26 cellular contexts compared by ENCODE assay signal in the genomic region with DNA sequence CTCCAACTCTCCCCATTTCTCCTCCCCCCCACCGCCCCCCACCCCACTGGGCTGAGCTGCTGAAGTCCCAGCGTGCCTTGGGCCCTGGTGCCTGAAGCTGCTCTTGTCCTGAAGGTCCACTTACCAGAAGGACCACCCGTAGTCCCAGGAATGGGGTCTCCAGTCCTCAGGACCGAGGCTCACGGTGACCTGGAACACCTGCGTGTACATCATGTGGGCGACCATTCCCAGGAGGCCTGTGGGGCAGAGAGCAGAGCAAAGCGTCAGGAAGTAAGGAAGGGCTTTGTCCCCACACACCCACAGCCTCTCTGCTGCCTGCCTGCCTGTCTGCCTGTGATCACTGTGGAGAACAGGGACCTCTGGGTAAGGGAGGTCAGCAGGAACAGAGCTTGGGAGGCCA.
DNase-seq lines count a peak whose midpoint lies in the region; ATAC-seq, FAIRE-seq and TF ChIP-seq lines count a peak whose summit lies in the region.
"Had no signal": no experiment of that assay in that cellular context is flagged by ENCODE, and none has a peak within 500 bp of the region (broad histone marks: within the 10 kb centered on the region; RNA-seq: fewer than 3 reads in every experiment).

No MANE protein-coding gene starts in this region.

- no peak overlapping the region for H3T11ph ChIP-seq in H9 (ENCODE audit: low read length)

- intact Hi-C loops in posterior vena cava (cut with DNase I) (no loop called here), right lobe of liver (cut with DNase I) (no loop called here)

- H2AFZ ChIP-seq in H9 (ENCODE audit: low read length): no peak overlapping the region
- no peak overlapping the region for H2AFZ ChIP-seq in H1 (ENCODE audit: low read length)

- no peak overlapping the region for H3K4me3 Mint-ChIP-seq in H9
- H3K4me3 Mint-ChIP-seq: B cell; CD4-positive, alpha-beta T cell had no signal

- H3K56ac ChIP-seq in H9 (ENCODE audit: insufficient read length, low read depth, low read length) (no peak overlapping the region), H1 (replicated peaks; ENCODE audit: insufficient read length, low read depth, low read length) (no peak overlapping the region)

- TF ChIP-seq CTCF in H9 (conservative IDR thresholded peaks at IDR 0.05): no peak
- TF ChIP-seq CTCF in H1 (IDR thresholded peaks at IDR 0.05; ENCODE audit: control extremely low read depth in 1 of 3, insufficient read depth in 1 of 3, low read depth in 1 of 3, low read length in 3 of 3): no peak
- TF ChIP-seq CTCF in right lobe of liver (IDR thresholded peaks at IDR 0.05): no peak

- 0 out of 2 replicates have a peak, but pooled peaks cover 6% of the 10 kb centered on the region for H3K27me3 ChIP-seq in BLaER1
- no peaks in the 10 kb centered on the region for H3K27me3 ChIP-seq in H9 (ENCODE audit: insufficient read depth, low read length)
- no peaks in the 10 kb centered on the region for H3K27me3 ChIP-seq in H1 (replicated peaks in 1 of 4; ENCODE audit: control insufficient read depth in 3 of 4, extremely low read depth in 1 of 4, insufficient read depth in 3 of 4, low read length in 3 of 4)
- H3K27me3 ChIP-seq in right lobe of liver: no peaks in the 10 kb centered on the region

- ATAC-seq in right lobe of liver (no peak), HG02870 (IDR thresholded peaks at IDR 0.05; ENCODE audit: unreplicated experiment) (no peak)
- ATAC-seq: A549, HepG2, K562, Right ventricle myocardium inferior had no signal

- H3K23ac ChIP-seq in H9 (ENCODE audit: insufficient read length, low read depth, low read length) (no peak overlapping the region), H1 (ENCODE audit: insufficient read length) (no peak overlapping the region)

- H3K27ac Mint-ChIP-seq in H9: no peak overlapping the region
- H3K27ac Mint-ChIP-seq: B cell; CD4-positive, alpha-beta T cell had no signal

- TF ChIP-seq POLR2A in H1 (IDR thresholded peaks at IDR 0.05; ENCODE audit: control extremely low read depth in 1 of 2, low read depth in 2 of 2, low read length in 2 of 2): no peak
- no peak for TF ChIP-seq POLR2A in right lobe of liver (IDR thresholded peaks at IDR 0.05)

- H4K8ac ChIP-seq in H9 (replicated peaks; ENCODE audit: insufficient read length, low read depth, low read length): no peak overlapping the region
- H4K8ac ChIP-seq in H1 (ENCODE audit: extremely low read depth, insufficient read depth, low read length): no peak overlapping the region

- peaks cover 5% of the 10 kb centered on the region; the same call in 1 of the 2 replicates for H4K20me1 ChIP-seq in BLaER1
- no peaks in the 10 kb centered on the region for H4K20me1 ChIP-seq in H9 (ENCODE audit: control insufficient read depth, insufficient read depth, insufficient read length)
- H4K20me1 ChIP-seq in H1 (replicated peaks in 1 of 2; ENCODE audit: control insufficient read depth in 1 of 2, insufficient read depth in 2 of 2, low read length in 2 of 2): no peaks in the 10 kb centered on the region

- H4K5ac ChIP-seq in H9 (ENCODE audit: insufficient read length, low read depth, low read length) (no peak overlapping the region), H1 (ENCODE audit: insufficient read length, low read depth, low read length) (no peak overlapping the region)

- no CpG with 5 or more reads among the region's 8 CpGs for whole genome bisulfite sequencing in H9 (ENCODE audit: extremely low coverage, insufficient read length, low lambda C conversion rate)
- WGBS in H1 (ENCODE audit: extremely low coverage in 1 of 2, insufficient coverage in 1 of 2, insufficient read length in 1 of 2, insufficient replicate concordance in 2 of 2, low coverage in 1 of 2, low lambda C conversion rate in 2 of 2, missing lambda C conversion rate in 1 of 2), 2 experiments: 79% methylated on average over 6 of the region's 8 CpGs; no CpG with 5 or more reads in 1 of the 2 experiments
- WGBS in right lobe of liver (ENCODE audit: insufficient coverage, low coverage, low lambda C conversion rate, missing lambda C conversion rate): 82% methylated on average over 2 of the region's 8 CpGs

- H3K4me1 ChIP-seq in BLaER1 (peaks cover 49% of the 10 kb centered on the region), H9 (ENCODE audit: insufficient read depth, low read length) (no peaks in the 10 kb centered on the region; the same call in 1 of the 2 replicates), H1 (replicated peaks in 1 of 4; ENCODE audit: control insufficient read depth in 3 of 4, insufficient read depth in 4 of 4, low read length in 3 of 4) (peaks cover 0 to 3% (median 1%) of the 10 kb centered on the region in 4 experiments; a peak in 3 of 7 replicates), right lobe of liver (no peaks in the 10 kb centered on the region)
- H3K4me1 ChIP-seq: A549, HAP-1, SJSA1 had no signal

- no peak overlapping the region for H3K4ac ChIP-seq in H9 (ENCODE audit: low read depth, low read length)
- H3K4ac ChIP-seq in H1 (replicated peaks; ENCODE audit: insufficient read length, low read depth, low read length): no peak overlapping the region

- H3K14ac ChIP-seq in H9 (ENCODE audit: insufficient read depth, low read length) (no peak overlapping the region; the same call in 1 of the 2 replicates), H1 (ENCODE audit: insufficient read length) (no peak overlapping the region)

- CTCF ChIA-PET in H1 (lab: Charles Lee; ENCODE audit: partially characterized antibody): interaction anchor here (0.9 to 2.2 kb wide), 7 partner anchors 10 to 210 kb away, joined by 3 to 7 read pairs (median 3); no protein-coding TSS in a partner anchor

- H2BK15ac ChIP-seq in H9 (ENCODE audit: low read depth, low read length) (peak overlapping the region; percentile 83; the same call in 1 of the 2 replicates), H1 (ENCODE audit: low read length) (peak overlapping the region; percentile 13; the same call in 1 of the 2 replicates)

- no peak for TF ChIP-seq EP300 in H1 (IDR thresholded peaks at IDR 0.05; ENCODE audit: borderline replicate concordance in 1 of 2, low read depth in 2 of 2, low read length in 2 of 2)

- no peak overlapping the region for H3K27ac ChIP-seq in BLaER1
- no peak overlapping the region for H3K27ac ChIP-seq in H9 (ENCODE audit: insufficient read length, low read depth, low read length)
- H3K27ac ChIP-seq in H1 (ENCODE audit: low read depth, low read length): no peak overlapping the region
- no peak overlapping the region for H3K27ac ChIP-seq in right lobe of liver
- H3K27ac ChIP-seq: A549, HL-60, SJSA1 had no signal

- H2AK5ac ChIP-seq in H9 (ENCODE audit: insufficient read length, low read length): no peak overlapping the region
- H2AK5ac ChIP-seq in H1 (ENCODE audit: low read depth, low read length): no peak overlapping the region

- peaks cover 2 to 8% of the 10 kb centered on the region in 2 experiments; a peak in 4 of 5 replicates for H3K9me3 Mint-ChIP-seq in H9
- H3K9me3 Mint-ChIP-seq: CD4-positive, alpha-beta T cell had no signal

- H2BK5ac ChIP-seq in H9 (ENCODE audit: insufficient read length, low read length) (no peak overlapping the region), H1 (ENCODE audit: low read depth, low read length) (no peak overlapping the region)

- H3K9me3 ChIP-seq in BLaER1: peaks cover 12% of the 10 kb centered on the region
- no peaks in the 10 kb centered on the region for H3K9me3 ChIP-seq in H9 (ENCODE audit: control insufficient read depth, low read depth, low read length)
- no peaks in the 10 kb centered on the region for H3K9me3 ChIP-seq in H1 (ENCODE audit: insufficient read depth in 2 of 2, low read depth in 1 of 2, low read length in 1 of 2)
- no peaks in the 10 kb centered on the region for H3K9me3 ChIP-seq in right lobe of liver
- H3K9me3 ChIP-seq: HAP-1, SJSA1 had no signal

- peaks cover 13 to 18% of the 10 kb centered on the region in 2 experiments for H3K4me1 Mint-ChIP-seq in H9
- H3K4me1 Mint-ChIP-seq: B cell had no signal

- peaks cover 0 to 3% (median 3%) of the 10 kb centered on the region in 3 experiments; a peak in 2 of 7 replicates for H3K36me3 Mint-ChIP-seq in H9 (ENCODE audit: insufficient read depth in 1 of 3, low read depth in 3 of 3)

- no peak overlapping the region for H2BK120ac ChIP-seq in H9 (ENCODE audit: low read depth, low read length, poor library complexity, severe bottlenecking)
- no peak overlapping the region for H2BK120ac ChIP-seq in H1 (replicated peaks; ENCODE audit: low read depth, low read length)

- H3K79me2 ChIP-seq in H9 (ENCODE audit: insufficient read depth, low read length): no peaks in the 10 kb centered on the region
- no peaks in the 10 kb centered on the region for H3K79me2 ChIP-seq in H1 (ENCODE audit: control insufficient read depth in 1 of 2, insufficient read depth in 2 of 2, low read length in 2 of 2)

- H2BK20ac ChIP-seq in H9 (ENCODE audit: low read depth, low read length, poor library complexity, severe bottlenecking): no peak overlapping the region
- no peak overlapping the region for H2BK20ac ChIP-seq in H1 (ENCODE audit: low read length)

- POLR2A ChIA-PET in H1 (lab: Charles Lee; ENCODE audit: partially characterized antibody): interaction anchor here (0.8 kb wide), 1 partner anchor 41 kb away, joined by 3 read pairs; no protein-coding TSS in a partner anchor

- H3K36me3 ChIP-seq in BLaER1: no peaks in the 10 kb centered on the region
- no peaks in the 10 kb centered on the region for H3K36me3 ChIP-seq in H1 (ENCODE audit: control insufficient read depth in 2 of 4, insufficient read depth in 4 of 4, low read length in 3 of 4)
- H3K36me3 ChIP-seq in right lobe of liver: no peaks in the 10 kb centered on the region
- H3K36me3 ChIP-seq: HAP-1, SJSA1 had no signal

- H3K23me2 ChIP-seq in H9 (ENCODE audit: insufficient read length, low read depth, low read length, poor library complexity, severe bottlenecking): no peaks in the 10 kb centered on the region
- no peaks in the 10 kb centered on the region for H3K23me2 ChIP-seq in H1 (ENCODE audit: low read depth, low read length)

- FAIRE-seq in H1 (lab: Jason Lieb, UNC): no peak
- FAIRE-seq: A549, HepG2, K562, RCC 7860 had no signal

- TF ChIP-seq RAD21 in H1 (IDR thresholded peaks at IDR 0.05 in 1 of 2, conservative IDR thresholded peaks at IDR 0.05 in 1 of 2; ENCODE audit: low read depth in 2 of 2, low read length in 2 of 2): no peak

- DNase-seq in H9 (peak; percentile 20), H1 (ENCODE audit: low read depth in 1 of 2, low spot score in 2 of 2) (no peak), posterior vena cava (ENCODE audit: low spot score) (peak; percentile 68), dermis blood vessel endothelial cell (no peak), right lobe of liver (no peak), activated gamma-delta T cell treated with Interleukin-2 at 50 U/mL for 16 hours (no peak)
- DNase-seq: CD4-positive, alpha-beta T cell; COR-L47; DMS79 treated with DMSO at 0.1 percent for 48 hours; MM.1S; NCI-H1092; NCI-H1436 treated with DMSO at 0.1 percent for 48 hours; NCI-H1930; NCI-H510A; NCI-H748 treated with DMSO at 0.1 percent for 48 hours had no signal

- H3K9ac ChIP-seq in BLaER1 (no peak overlapping the region), H9 (ENCODE audit: extremely low read depth, insufficient read length, low read length) (no peak overlapping the region), H1 (replicated peaks in 1 of 4; ENCODE audit: extremely low read depth in 1 of 4, low read depth in 3 of 4, low read length in 3 of 4) (no peak overlapping the region)

- H3K79me1 ChIP-seq in H9 (ENCODE audit: insufficient read depth, low read depth, low read length, poor library complexity, severe bottlenecking): no peaks in the 10 kb centered on the region
- no peaks in the 10 kb centered on the region for H3K79me1 ChIP-seq in H1 (ENCODE audit: low read depth, low read length)

- H3K18ac ChIP-seq in H9 (ENCODE audit: insufficient read length, low read depth, low read length) (peak overlapping the region; percentile 34), H1 (ENCODE audit: extremely low read depth, low read length) (no peak overlapping the region)

- peak overlapping the region; percentile 49 for H3K4me2 ChIP-seq in BLaER1
- H3K4me2 ChIP-seq in H9 (ENCODE audit: insufficient read depth, insufficient read length, low read length): no peak overlapping the region
- no peak overlapping the region for H3K4me2 ChIP-seq in H1 (ENCODE audit: insufficient read depth in 1 of 2, low read depth in 2 of 2, low read length in 2 of 2)
- H3K4me2 ChIP-seq: A549 had no signal

- H2BK12ac ChIP-seq in H9 (ENCODE audit: insufficient read length, low read depth, low read length) (no peak overlapping the region), H1 (ENCODE audit: low read depth, low read length) (no peak overlapping the region)

- peaks cover 2% of the 10 kb centered on the region; the same call in 1 of the 2 replicates for H3K27me3 Mint-ChIP-seq in H9 (ENCODE audit: low read depth)

- H3K4me3 ChIP-seq in BLaER1: no peak overlapping the region
- H3K4me3 ChIP-seq in H1 (ENCODE audit: extremely low read depth in 1 of 4, insufficient read depth in 2 of 4, low read depth in 3 of 4, low read length in 4 of 4): no peak overlapping the region
- no peak overlapping the region for H3K4me3 ChIP-seq in right lobe of liver
- H3K4me3 ChIP-seq: A549, HAP-1, K562, SJSA1 had no signal

- H4K91ac ChIP-seq in H9 (ENCODE audit: insufficient read length, low read depth, low read length) (no peak overlapping the region), H1 (replicated peaks; ENCODE audit: insufficient read length, low read length) (no peak overlapping the region)

Comparison
In these comparisons a context has a peak if more than half of its experiments do, and no peak if none do; other contexts are left out.
1. DNase-seq: peak in H9 (single experiment) and posterior vena cava (single experiment); none in H1 (0 of 2), dermis blood vessel endothelial cell (single experiment), right lobe of liver (0 of 3) and activated gamma-delta T cell treated with Interleukin-2 at 50 U/mL for 16 hours (single experiment).